ENCODE assay signal across 10 cellular contexts in the genomic region with DNA sequence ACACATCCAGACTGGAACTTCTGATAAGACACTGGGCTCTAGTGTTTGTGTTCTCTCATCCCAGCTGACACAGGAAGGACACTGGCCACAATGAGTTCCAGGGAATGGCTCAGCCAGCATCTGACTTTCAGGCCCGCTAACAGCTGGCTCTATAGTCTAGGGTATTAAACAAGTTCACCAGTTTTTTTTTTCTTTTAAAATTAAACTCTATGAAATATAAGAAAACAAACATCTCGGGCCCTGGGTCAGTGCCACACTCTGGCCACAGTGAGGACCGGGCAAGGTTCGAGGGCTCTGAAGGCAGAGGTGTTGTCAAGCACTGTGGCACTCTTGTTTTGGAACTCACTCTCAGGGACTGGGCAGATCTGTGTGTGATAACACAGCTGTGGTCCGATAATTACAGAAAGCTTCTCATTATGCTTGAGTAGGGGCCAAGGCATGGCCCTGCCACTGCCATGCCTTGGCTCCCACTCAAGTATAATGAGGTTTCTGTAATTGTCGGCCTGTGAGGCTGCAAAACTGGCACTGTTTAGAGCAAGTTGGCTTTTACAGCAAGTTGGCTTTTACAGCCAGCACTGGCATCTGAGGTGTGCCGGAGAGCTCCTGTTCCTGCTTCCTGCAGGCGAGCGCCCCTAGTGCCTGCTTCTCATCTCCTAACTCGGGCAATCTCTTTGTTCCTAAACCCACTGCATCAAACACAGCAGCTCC.
A peak's percentile ranks its signal among the peaks of the same experiment; 100 is the strongest.
DNase-seq lines count a peak whose midpoint lies in the region; ATAC-seq, FAIRE-seq and TF ChIP-seq lines count a peak whose summit lies in the region.
"Had no signal": no experiment of that assay in that cellular context is flagged by ENCODE, and none has a peak within 500 bp of the region (broad histone marks: within the 10 kb centered on the region; RNA-seq: fewer than 3 reads in every experiment).

No MANE protein-coding gene starts in this region.

- H3K9me3 ChIP-seq in iPS DF 6.9 (ENCODE audit: control insufficient read depth, insufficient read depth, low read length) (no peaks in the 10 kb centered on the region), small intestine (ENCODE audit: control insufficient read depth, low read depth) (no peaks in the 10 kb centered on the region)

- H3K4me1 ChIP-seq in iPS DF 6.9 (ENCODE audit: control insufficient read depth, insufficient read depth, low read length) (no peaks in the 10 kb centered on the region), small intestine (ENCODE audit: control insufficient read depth in 2 of 2, insufficient read depth in 1 of 2, low read depth in 1 of 2, low read length in 1 of 2) (no peaks in the 10 kb centered on the region)

- DNase-seq in AG09319 (ENCODE audit: extremely low read depth, low read depth) (no peak), RKO (ENCODE audit: low spot score) (peak; percentile 55), amniotic stem cell (lab: John Stamatoyannopoulos, UW) (peak; percentile 3), iPS DF 6.9 (ENCODE audit: low read depth, low spot score) (peak; percentile 16), small intestine (peak; percentile 53), NK-92 (lab: John Stamatoyannopoulos, UW; ENCODE audit: unreplicated experiment) (no peak), coronary artery (ENCODE audit: low spot score) (no peak)

- H3K27me3 ChIP-seq in iPS DF 6.9 (ENCODE audit: control insufficient read depth, insufficient read depth, low read length), result no peaks in the 10 kb centered on the region
- H3K27me3 ChIP-seq in small intestine (ENCODE audit: control insufficient read depth in 2 of 2, insufficient read depth in 2 of 2, low read length in 2 of 2), result no peaks in the 10 kb centered on the region

- H3K4me3 ChIP-seq in iPS DF 6.9 (ENCODE audit: low read length), result no peak overlapping the region
- no peak overlapping the region for H3K4me3 ChIP-seq in small intestine (ENCODE audit: low read depth in 1 of 2, low read length in 2 of 2)
- H3K4me3 ChIP-seq in coronary artery, result no peak overlapping the region

- H3K36me3 ChIP-seq in iPS DF 6.9 (ENCODE audit: control insufficient read depth, insufficient read depth, low read length), result no peaks in the 10 kb centered on the region
- H3K36me3 ChIP-seq in small intestine (ENCODE audit: control insufficient read depth in 2 of 2, insufficient read depth in 2 of 2, low read length in 2 of 2), result no peaks in the 10 kb centered on the region

- ATAC-seq in GM21526 (IDR thresholded peaks at IDR 0.05; ENCODE audit: low FRiP score, unreplicated experiment), result peak; percentile 65

- FAIRE-seq in small intestine (lab: Jason Lieb, UNC), result no peak
- FAIRE-seq: GM18507 had no signal

- WGBS in iPS DF 6.9 (ENCODE audit: insufficient coverage, insufficient read length), result no CpG with 5 or more reads among the region's 10 CpGs
- 16 to 42% (median 36%) methylated on average over 10 of the region's 10 CpGs for WGBS in small intestine, 3 donors

- H3K27ac ChIP-seq in iPS DF 6.9 (ENCODE audit: low read length) (no peak overlapping the region), small intestine (ENCODE audit: low read depth in 1 of 2, low read length in 1 of 2) (no peak overlapping the region), coronary artery (no peak overlapping the region)
- H3K27ac ChIP-seq: epithelial cell of prostate had no signal

- TF ChIP-seq CTCF in AG09319 (IDR thresholded peaks at IDR 0.05; ENCODE audit: low read depth, low read length), result peak; percentile 36
- TF ChIP-seq CTCF in coronary artery (IDR thresholded peaks at IDR 0.05), result no peak

Comparison
In these comparisons a context has a peak if more than half of its experiments do, and no peak if none do; other contexts are left out.
1. DNase-seq: peak in RKO (single experiment), amniotic stem cell (single experiment), iPS DF 6.9 (single experiment) and small intestine (single experiment); none in AG09319 (single experiment), NK-92 (single experiment) and coronary artery (single experiment).